Comparison of ENCODE assay signal across 8 cellular contexts in the genomic region with DNA sequence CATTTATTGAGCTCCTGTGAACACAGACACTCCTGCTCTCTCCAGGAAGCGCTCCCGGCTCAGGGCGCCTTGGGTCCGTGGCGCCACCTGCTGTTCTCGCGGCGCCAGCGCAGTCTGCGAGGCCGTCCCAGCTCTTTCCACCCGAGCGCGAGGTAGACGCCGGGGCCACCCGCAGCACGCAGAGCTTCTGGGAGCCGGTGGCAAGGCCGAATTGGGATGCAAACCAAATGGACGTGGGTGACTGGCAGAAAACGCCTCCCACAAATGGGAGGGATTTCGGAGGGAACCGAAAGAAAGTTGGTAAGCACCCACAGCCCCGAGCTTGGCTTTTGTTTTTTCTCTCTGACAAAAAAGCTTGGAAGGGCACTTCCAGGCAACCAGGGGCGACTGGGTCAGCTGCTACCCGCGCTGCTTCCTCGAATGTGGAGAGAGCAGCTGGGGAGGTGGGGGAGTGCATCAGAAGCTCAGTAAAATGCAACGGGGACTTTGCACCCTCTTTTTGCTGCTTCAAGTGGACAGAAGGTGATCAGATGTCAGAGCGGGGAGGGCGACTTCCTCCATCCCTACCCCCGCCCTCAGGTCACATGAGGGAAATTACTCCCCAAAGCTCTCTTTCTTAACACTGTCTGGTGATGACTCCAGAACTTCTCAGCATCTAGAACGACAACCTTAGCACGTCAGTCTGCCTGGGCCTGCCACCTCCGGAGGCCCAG.
DNase-seq lines count a peak whose midpoint lies in the region; ATAC-seq and TF ChIP-seq lines count a peak whose summit lies in the region.

No MANE protein-coding gene starts in this region.

- peak; percentile 98 for TF ChIP-seq CTCF in choroid plexus epithelial cell (conservative IDR thresholded peaks at IDR 0.05; ENCODE audit: low read depth, low read length)

- ATAC-seq in GM18858 (IDR thresholded peaks at IDR 0.05; ENCODE audit: unreplicated experiment) (peak; percentile 90), HG03097 (IDR thresholded peaks at IDR 0.05; ENCODE audit: low FRiP score, unreplicated experiment) (peak; percentile 90)

- peak overlapping the region; percentile 59 for H3K4me3 ChIP-seq in choroid plexus epithelial cell (ENCODE audit: low read depth, low read length)

- peak; percentile 92 for DNase-seq in AG08395 (ENCODE audit: low spot score)
- DNase-seq in NCI-H226 = peak; percentile 69
- peak; percentile 73 for DNase-seq in activated CD4-positive, alpha-beta T cell treated with anti-CD3 and anti-CD28 coated beads for 1 hour
- DNase-seq in choroid plexus epithelial cell (ENCODE audit: low read depth) = peak; percentile 84
- peak; percentile 90 for DNase-seq in kidney tubule cell (ENCODE audit: low spot score)
- peak; percentile 51 to 71 for DNase-seq in stimulated activated CD4-positive, alpha-beta T cell treated with anti-CD3 and anti-CD28 coated beads, Interleukin-1b, Interleukin-23, amount 100 ng/mL, for 1 hour (ENCODE audit: low read depth in 2 of 2)

Comparison
In these comparisons a context has a peak if more than half of its experiments do, and no peak if none do; other contexts are left out.
1. Peak in every context shown above with its lines: DNase-seq, ATAC-seq and H3K4me3 ChIP-seq.